Comparison of ENCODE assay signal across 13 cellular contexts in genomic region chr12:65533177-65533883, GRCh38.
DNase-seq lines count a peak whose midpoint lies in the region; ATAC-seq, FAIRE-seq and TF ChIP-seq lines count a peak whose summit lies in the region.
"Had no signal": no experiment of that assay in that cellular context is flagged by ENCODE, and none has a peak within 500 bp of the region (broad histone marks: within the 10 kb centered on the region; RNA-seq: fewer than 3 reads in every experiment).

No MANE protein-coding gene starts in this region.

- FAIRE-seq in HTR-8/SVneo (lab: Jason Lieb, UNC): no peak
- FAIRE-seq in TTC549 (lab: Jason Lieb, UNC): peak; percentile 90

- ATAC-seq in GM18861 (IDR thresholded peaks at IDR 0.05; ENCODE audit: unreplicated experiment) (no peak), left lobe of liver (no peak), GM21529 (IDR thresholded peaks at IDR 0.05; ENCODE audit: unreplicated experiment) (no peak)

- DNase-seq in AG10803 (ENCODE audit: low read depth) (peak; percentile 49), HTR-8/SVneo (ENCODE audit: insufficient read length, low spot score) (peak; percentile 51), iris pigment epithelial cell (ENCODE audit: low read depth) (peak; percentile 75), mesenteric fat pad (ENCODE audit: low spot score) (no peak), left lobe of liver (ENCODE audit: low spot score) (no peak)
- DNase-seq: activated gamma-delta T cell treated with Interleukin-2 at 50 U/mL for 16 hours; effector CD8-positive, alpha-beta T cell; occipital lobe; upper lobe of left lung; WERI-Rb-1 had no signal

- no peak overlapping the region for H3K4me3 ChIP-seq in AG10803 (ENCODE audit: low read length)
- H3K4me3 ChIP-seq: upper lobe of left lung had no signal

- TF ChIP-seq CTCF in AG10803 (conservative IDR thresholded peaks at IDR 0.05; ENCODE audit: low read length): no peak

Comparison
In these comparisons a context has a peak if more than half of its experiments do, and no peak if none do; other contexts are left out.
1. DNase-seq: peak in AG10803 (single experiment), HTR-8/SVneo (single experiment) and iris pigment epithelial cell (single experiment); none in mesenteric fat pad (single experiment) and left lobe of liver (single experiment).